Comparison of ENCODE assay signal across 1 cellular context in the genomic region with DNA sequence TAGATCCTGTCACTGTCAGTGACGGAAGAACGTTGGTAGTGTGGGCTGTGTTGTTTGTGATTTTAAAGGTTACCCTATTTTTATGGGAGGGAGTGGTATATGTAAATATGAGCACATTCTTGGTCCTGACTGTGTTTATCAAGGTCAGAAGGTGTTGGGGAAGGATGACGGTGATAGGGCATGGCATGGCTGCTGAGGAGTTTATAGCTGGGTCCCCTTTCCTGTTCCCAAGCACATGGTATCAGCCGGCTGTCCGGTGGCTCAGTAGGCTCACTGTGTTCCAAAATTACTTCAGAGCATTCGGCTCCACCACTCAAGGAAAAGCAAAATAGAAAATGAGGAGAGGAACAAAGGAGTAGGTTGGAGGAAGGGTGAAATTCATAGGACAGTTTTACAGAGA.
TF ChIP-seq lines count a peak whose summit lies in the region.

No MANE protein-coding gene starts in this region.

TF ChIP-seq in H1, 55 proteins besides CTCF, POLR2A, EP300 and RAD21:
- TF ChIP-seq CBX5 (IDR thresholded peaks at IDR 0.05; ENCODE audit: low read depth, low read length), result no peak
- no peak for TF ChIP-seq SIN3A (conservative IDR thresholded peaks at IDR 0.05 in 1 of 2, IDR thresholded peaks at IDR 0.05 in 1 of 2; ENCODE audit: low read depth in 1 of 2, low read length in 2 of 2)
- no peak for TF ChIP-seq HDAC6 (IDR thresholded peaks at IDR 0.05; ENCODE audit: low read depth, low read length)
- TF ChIP-seq ATF3 (IDR thresholded peaks at IDR 0.05; ENCODE audit: insufficient read depth, low read depth, low read length), result no peak
- TF ChIP-seq SIRT6 (IDR thresholded peaks at IDR 0.05; ENCODE audit: low read length), result no peak
- no peak for TF ChIP-seq YY1 (IDR thresholded peaks at IDR 0.05; ENCODE audit: low read depth, low read length)
